Comparison of ENCODE assay signal across 35 cellular contexts in genomic region chr4:97411352-97411751, GRCh38.
"Had no signal": no experiment of that assay in that cellular context is flagged by ENCODE, and none has a peak within 500 bp of the region (broad histone marks: within the 10 kb centered on the region; RNA-seq: fewer than 3 reads in every experiment).

No MANE protein-coding gene starts in this region.

- H3K27ac Mint-ChIP-seq: activated B cell treated with CpG ODN at 0.5 μM for 24 hours; activated CD8-positive, alpha-beta T cell treated with anti-CD3 and anti-CD28 coated beads for 36 hours; activated naive CD8-positive, alpha-beta T cell; activated T-helper 17 cell treated with anti-CD3 and anti-CD28 coated beads, Interleukin-2, amount 50 U/mL, for 72 hours; brain; effector memory CD8-positive, alpha-beta T cell; T-cell; T-helper 17 cell; T-helper 2 cell treated with Interferon-gamma antibody and Interleukin-4, amounts not matched to agents 5 μg/mL and 100 μg/mL, for 36 hours had no signal

- H3K27me3 Mint-ChIP-seq: activated B cell treated with CpG ODN at 0.5 μM for 24 hours; activated CD8-positive, alpha-beta T cell treated with anti-CD3 and anti-CD28 coated beads for 36 hours; activated naive CD8-positive, alpha-beta T cell; activated T-helper 17 cell treated with anti-CD3 and anti-CD28 coated beads, Interleukin-2, amount 50 U/mL, for 72 hours; brain; central memory CD8-positive, alpha-beta T cell; effector memory CD8-positive, alpha-beta T cell; T-cell; T-helper 17 cell had no signal

- H3K4me1 ChIP-seq: breast epithelium, esophagus muscularis mucosa, gastroesophageal sphincter had no signal

- H3K27me3 ChIP-seq: breast epithelium, cardiac muscle cell, esophagus muscularis mucosa, gastroesophageal sphincter had no signal

- H3K4me1 Mint-ChIP-seq: activated B cell treated with CpG ODN at 0.5 μM for 24 hours; activated T-helper 17 cell treated with anti-CD3 and anti-CD28 coated beads, Interleukin-2, amount 50 U/mL, for 72 hours; brain; central memory CD8-positive, alpha-beta T cell; T-cell; T-helper 17 cell had no signal

- DNase-seq: activated B cell treated with CpG ODN at 0.5 μM for 24 hours; activated CD4-positive, alpha-beta T cell treated with anti-CD3 and anti-CD28 coated beads for 48 hours; activated CD4-positive, alpha-beta T cell treated with anti-CD3 and anti-CD28 coated beads, Interleukin-2, amount 50 U/mL, for 1 hour; activated CD4-positive, alpha-beta T cell treated with anti-CD3 and anti-CD28 coated beads, Interleukin-2, amount 50 U/mL, for 48 hours; activated CD8-positive, alpha-beta memory T cell treated with anti-CD3 and anti-CD28 coated beads for 24 hours; activated CD8-positive, alpha-beta T cell treated with anti-CD3 and anti-CD28 coated beads for 36 hours; activated effector memory CD4-positive, alpha-beta T cell treated with Interleukin-2 at 50 U/mL for 16 hours; activated gamma-delta T cell treated with Interleukin-2 at 50 U/mL for 16 hours; activated naive CD4-positive, alpha-beta T cell treated with anti-CD3 and anti-CD28 coated beads, Interleukin-2, amount 50 U/mL, for 16 hours; activated naive CD4-positive, alpha-beta T cell treated with Interleukin-2 at 50 U/mL for 16 hours; activated T-cell treated with anti-CD3 and anti-CD28 coated beads, Interleukin-2, amount 50 U/mL, for 4 hours; amniotic stem cell; anterior cingulate cortex; cortex of kidney; dermis blood vessel endothelial cell; effector CD4-positive, alpha-beta T cell; effector memory CD8-positive, alpha-beta T cell; erythroblast; foreskin melanocyte; head of caudate nucleus; SW 1271; T-cell; T-helper 17 cell; T1000; WERI-Rb-1 had no signal

- H3K4me3 Mint-ChIP-seq: activated B cell treated with CpG ODN at 0.5 μM for 24 hours; activated CD8-positive, alpha-beta T cell treated with anti-CD3 and anti-CD28 coated beads for 36 hours; activated naive CD8-positive, alpha-beta T cell; activated T-cell treated with anti-CD3 and anti-CD28 coated beads, Interleukin-2, amount 50 U/mL, for 4 hours; activated T-helper 17 cell treated with anti-CD3 and anti-CD28 coated beads, Interleukin-2, amount 50 U/mL, for 72 hours; brain; central memory CD8-positive, alpha-beta T cell; effector memory CD8-positive, alpha-beta T cell; T-cell; T-helper 17 cell; T-helper 2 cell treated with Interferon-gamma antibody and Interleukin-4, amounts not matched to agents 5 μg/mL and 100 μg/mL, for 36 hours had no signal

- H3K9me3 ChIP-seq: breast epithelium, gastroesophageal sphincter had no signal

- H3K36me3 Mint-ChIP-seq: activated naive CD8-positive, alpha-beta T cell; brain; T-cell had no signal

- ATAC-seq: activated CD4-positive, CD25-positive, alpha-beta regulatory T cell treated with anti-CD3 and anti-CD28 coated beads, Interleukin-2, amount 50 U/mL, for 24 hours; activated CD8-positive, alpha-beta T cell treated with anti-CD3 and anti-CD28 coated beads for 36 hours; activated T-cell treated with anti-CD3 and anti-CD28 coated beads, Interleukin-2, amount 50 U/mL, for 4 hours; activated T-helper 17 cell treated with anti-CD3 and anti-CD28 coated beads, Interleukin-2, amount 50 U/mL, for 72 hours; effector memory CD8-positive, alpha-beta T cell; gastroesophageal sphincter; T-cell; T-helper 17 cell had no signal

- H3K27ac ChIP-seq: breast epithelium, cardiac muscle cell, esophagus muscularis mucosa, gastroesophageal sphincter, WERI-Rb-1 had no signal

- H3K36me3 ChIP-seq: breast epithelium, cardiac muscle cell, esophagus muscularis mucosa, gastroesophageal sphincter, WERI-Rb-1 had no signal

- H3K4me3 ChIP-seq: breast epithelium, cardiac muscle cell, esophagus muscularis mucosa, gastroesophageal sphincter had no signal
